17 cellular contexts compared by ENCODE assay signal in the genomic region with DNA sequence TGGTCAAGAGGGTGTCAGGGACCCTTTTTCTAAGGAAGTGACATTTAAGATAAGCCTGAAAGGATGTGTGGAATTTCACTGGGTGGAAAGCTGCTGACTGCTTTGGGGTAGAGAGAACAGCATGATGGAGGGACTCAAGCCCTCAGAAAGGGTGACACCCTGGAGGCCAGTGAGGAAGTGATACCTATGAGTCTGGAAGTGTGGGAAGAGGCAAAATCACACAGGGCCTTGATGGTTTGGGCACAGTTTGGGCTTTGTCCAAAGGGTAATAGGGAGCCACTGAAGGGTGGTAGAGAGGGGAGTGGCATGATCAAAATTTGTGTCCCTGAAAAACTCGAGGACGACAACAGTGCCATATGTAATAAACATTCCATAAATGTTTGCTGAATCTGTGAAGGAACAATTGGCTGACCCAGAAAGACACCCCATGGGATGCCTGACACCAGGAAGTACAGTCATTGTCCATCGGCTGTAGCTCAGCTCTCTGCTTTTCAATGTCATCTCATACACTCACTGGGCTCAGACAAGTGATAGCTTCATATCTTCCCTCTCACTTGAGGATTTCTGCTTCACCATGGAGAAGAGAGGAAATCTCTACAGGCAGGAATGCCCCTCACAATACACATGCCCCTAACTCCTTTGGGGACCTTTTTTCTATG. TPM values are rescaled to one million over a fixed set of nuclear protein-coding genes. Genes with fewer than 3 reads are reported as not detected.
DNase-seq lines count a peak whose midpoint lies in the region; ATAC-seq, FAIRE-seq and TF ChIP-seq lines count a peak whose summit lies in the region.
"Had no signal": no experiment of that assay in that cellular context is flagged by ENCODE, and none has a peak within 500 bp of the region (broad histone marks: within the 10 kb centered on the region; RNA-seq: fewer than 3 reads in every experiment).

No MANE protein-coding gene starts in this region.

- no peak overlapping the region for H3K4me2 ChIP-seq in GM12878 (ENCODE audit: control insufficient read depth, insufficient read depth)

- H3K9me3 Mint-ChIP-seq in activated CD4-positive, alpha-beta memory T cell treated with anti-CD3 and anti-CD28 coated beads for 36 hours: no peaks in the 10 kb centered on the region
- peaks cover 3% of the 10 kb centered on the region for H3K9me3 Mint-ChIP-seq in activated CD4-positive, alpha-beta memory T cell treated with anti-CD3 and anti-CD28 coated beads, Interleukin-2, amount 10 ng/mL, durations not matched to agents 7 days and 5 days
- H3K9me3 Mint-ChIP-seq in natural killer cell: no peaks in the 10 kb centered on the region
- H3K9me3 Mint-ChIP-seq: endodermal cell had no signal

- no peaks in the 10 kb centered on the region for H4K20me1 ChIP-seq in GM12878 (ENCODE audit: control insufficient read depth, insufficient read depth)

- no peak for DNase-seq in activated CD4-positive, alpha-beta memory T cell treated with anti-CD3 and anti-CD28 coated beads for 36 hours
- DNase-seq in activated CD4-positive, alpha-beta memory T cell treated with anti-CD3 and anti-CD28 coated beads, Interleukin-2, amount 10 ng/mL, durations not matched to agents 7 days and 5 days: no peak
- DNase-seq in GM12891 (ENCODE audit: insufficient read length, low spot score): no peak
- DNase-seq in GM12878 (ENCODE audit: low read depth, low spot score): no peak
- DNase-seq in natural killer cell: no peak
- no peak for DNase-seq in NCI-H1092 treated with DMSO at 0.1 percent for 48 hours (lab: John Stamatoyannopoulos, UW)
- DNase-seq in NCI-H1092 (lab: John Stamatoyannopoulos, UW): no peak
- DNase-seq in small intestine: no peak
- DNase-seq: endodermal cell, KBM-7, NCI-H446 treated with DMSO at 0.1 percent for 48 hours, PC-3, WERI-Rb-1 had no signal

- peaks cover 62% of the 10 kb centered on the region for H3K4me1 Mint-ChIP-seq in activated CD4-positive, alpha-beta memory T cell treated with anti-CD3 and anti-CD28 coated beads for 36 hours (ENCODE audit: low read depth)
- H3K4me1 Mint-ChIP-seq in activated CD4-positive, alpha-beta memory T cell treated with anti-CD3 and anti-CD28 coated beads, Interleukin-2, amount 10 ng/mL, durations not matched to agents 7 days and 5 days: peaks cover 49% of the 10 kb centered on the region
- H3K4me1 Mint-ChIP-seq in natural killer cell: peaks cover 50 to 51% of the 10 kb centered on the region in 2 donors

- WGBS in GM12878 (ENCODE audit: insufficient coverage, insufficient replicate concordance, low lambda C conversion rate, missing lambda C conversion rate): 78% methylated on average over 3 of the region's 3 CpGs
- WGBS in small intestine, 3 donors: 47 to 75% (median 58%) methylated on average over 3 of the region's 3 CpGs

- H3K27ac Mint-ChIP-seq in activated CD4-positive, alpha-beta memory T cell treated with anti-CD3 and anti-CD28 coated beads for 36 hours: peak overlapping the region; percentile 85
- no peak overlapping the region for H3K27ac Mint-ChIP-seq in activated CD4-positive, alpha-beta memory T cell treated with anti-CD3 and anti-CD28 coated beads, Interleukin-2, amount 10 ng/mL, durations not matched to agents 7 days and 5 days
- peak overlapping the region; percentile 85 to 92 for H3K27ac Mint-ChIP-seq in natural killer cell
- H3K27ac Mint-ChIP-seq: endodermal cell had no signal

- FAIRE-seq in GM12891 (lab: Jason Lieb, UNC) (no peak), GM12878 (lab: Jason Lieb, UNC) (no peak), small intestine (lab: Jason Lieb, UNC) (no peak)
- FAIRE-seq: bronchial epithelial cell, D721Med, H54 had no signal

- H3K27me3 Mint-ChIP-seq in activated CD4-positive, alpha-beta memory T cell treated with anti-CD3 and anti-CD28 coated beads for 36 hours: no peaks in the 10 kb centered on the region
- H3K27me3 Mint-ChIP-seq in activated CD4-positive, alpha-beta memory T cell treated with anti-CD3 and anti-CD28 coated beads, Interleukin-2, amount 10 ng/mL, durations not matched to agents 7 days and 5 days: no peaks in the 10 kb centered on the region
- no peaks in the 10 kb centered on the region for H3K27me3 Mint-ChIP-seq in natural killer cell (ENCODE audit: low read depth in 2 of 2)

- H3K9me3 ChIP-seq in GM12878 (replicated peaks; ENCODE audit: control insufficient read depth, insufficient read depth, low read length) (no peaks in the 10 kb centered on the region), small intestine (ENCODE audit: control insufficient read depth, low read depth) (no peaks in the 10 kb centered on the region)

- no peak for TF ChIP-seq RAD21 in GM12878 (IDR thresholded peaks at IDR 0.05; ENCODE audit: insufficient read depth, low read depth, low read length)

- intact Hi-C loops in activated CD4-positive, alpha-beta memory T cell treated with anti-CD3 and anti-CD28 coated beads for 36 hours (cut with micrococcal nuclease): no loop called here
- intact Hi-C loops in GM12878 (cut with micrococcal nuclease; ENCODE audit: unreplicated experiment): no loop called here
- intact Hi-C loops in natural killer cell (cut with micrococcal nuclease): no loop called here

- RAD21 ChIA-PET in GM12878 (lab: Charles Lee; ENCODE audit: unreplicated experiment): interaction anchor here (0.7 kb wide), 1 partner anchor 39 kb away, joined by 3 read pairs; no protein-coding TSS in a partner anchor

- H3K4me1 ChIP-seq in GM12878 (ENCODE audit: control insufficient read depth, insufficient read depth, low read length): peaks cover 10% of the 10 kb centered on the region
- peaks cover 0 to 5% of the 10 kb centered on the region in 2 donors for H3K4me1 ChIP-seq in small intestine (ENCODE audit: control insufficient read depth in 2 of 2, insufficient read depth in 1 of 2, low read depth in 1 of 2, low read length in 1 of 2)

- SMC1A ChIA-PET in GM12878 (lab: Charles Lee; ENCODE audit: uncharacterized antibody, unreplicated experiment): interaction anchor here (1.4 to 1.6 kb wide), 2 partner anchors 8 to 10 kb away, joined by 5 to 7 read pairs; no protein-coding TSS in a partner anchor

- no peak overlapping the region; the same call in 1 of the 2 replicates for H2AFZ ChIP-seq in GM12878 (ENCODE audit: control insufficient read depth, low read depth, low read length)

- H3K9ac ChIP-seq in GM12878 (ENCODE audit: control insufficient read depth, insufficient read depth, low read length): no peak overlapping the region

- no TSS peak for BruUV-seq in GM12878 (replicated peaks; lab: Mats Ljungman, UMichigan)

- H3K36me3 ChIP-seq in GM12878 (ENCODE audit: control insufficient read depth in 2 of 2, insufficient read depth in 2 of 2, low read length in 1 of 2) (no peaks in the 10 kb centered on the region), small intestine (ENCODE audit: control insufficient read depth in 2 of 2, insufficient read depth in 2 of 2, low read length in 2 of 2) (no peaks in the 10 kb centered on the region)
- H3K36me3 ChIP-seq: WERI-Rb-1 had no signal

- H3K4me3 ChIP-seq in GM12878 (no peak overlapping the region), small intestine (ENCODE audit: low read depth in 1 of 2, low read length in 2 of 2) (no peak overlapping the region)
- H3K4me3 ChIP-seq: SK-N-MC had no signal

- no peak for TF ChIP-seq POLR2A in GM12891 (IDR thresholded peaks at IDR 0.05; ENCODE audit: low read depth, low read length)
- TF ChIP-seq POLR2A in GM12878 (IDR thresholded peaks at IDR 0.05; ENCODE audit: low read depth, low read length): no peak

- no peak for TF ChIP-seq EP300 in GM12878 (IDR thresholded peaks at IDR 0.05; ENCODE audit: borderline replicate concordance in 1 of 2, control insufficient read depth in 1 of 2, low read depth in 2 of 2, low read length in 2 of 2)

- H3K4me3 Mint-ChIP-seq in activated CD4-positive, alpha-beta memory T cell treated with anti-CD3 and anti-CD28 coated beads for 36 hours: peak overlapping the region; percentile 4
- no peak overlapping the region for H3K4me3 Mint-ChIP-seq in activated CD4-positive, alpha-beta memory T cell treated with anti-CD3 and anti-CD28 coated beads, Interleukin-2, amount 10 ng/mL, durations not matched to agents 7 days and 5 days
- H3K4me3 Mint-ChIP-seq in natural killer cell: peak overlapping the region; percentile 81
- H3K4me3 Mint-ChIP-seq: endodermal cell had no signal

- TF ChIP-seq CTCF in GM12878 (IDR thresholded peaks at IDR 0.05 in 2 of 3, conservative IDR thresholded peaks at IDR 0.05 in 1 of 3; ENCODE audit: control insufficient read depth in 2 of 3, extremely low read depth in 1 of 3, insufficient read depth in 1 of 3, low read depth in 3 of 3, low read length in 3 of 3) (no peak), natural killer cell (IDR thresholded peaks at IDR 0.05) (no peak)

- CTCF ChIA-PET in activated CD4-positive, alpha-beta memory T cell treated with anti-CD3 and anti-CD28 coated beads for 36 hours (lab: Charles Lee): interaction anchor here (0.5 to 1.5 kb wide), 4 partner anchors 9 to 1764 kb away, joined by 3 read pairs; no protein-coding TSS in a partner anchor
- CTCF ChIA-PET in activated CD4-positive, alpha-beta memory T cell treated with anti-CD3 and anti-CD28 coated beads, Interleukin-2, amount 10 ng/mL, durations not matched to agents 7 days and 5 days (lab: Charles Lee): no interaction called here
- CTCF ChIA-PET in GM12878 (lab: Yijun Ruan, JAX): interaction anchor here (1.3 to 1.5 kb wide), 2 partner anchors 13 to 36 kb away, joined by 3 to 4 read pairs; no protein-coding TSS in a partner anchor

- in situ Hi-C loops in GM12878 (cut with MboI): no loop called here

- H3K36me3 Mint-ChIP-seq in activated CD4-positive, alpha-beta memory T cell treated with anti-CD3 and anti-CD28 coated beads for 36 hours: peaks cover 4% of the 10 kb centered on the region
- H3K36me3 Mint-ChIP-seq in activated CD4-positive, alpha-beta memory T cell treated with anti-CD3 and anti-CD28 coated beads, Interleukin-2, amount 10 ng/mL, durations not matched to agents 7 days and 5 days (ENCODE audit: low read depth): peaks cover 53% of the 10 kb centered on the region
- no peaks in the 10 kb centered on the region for H3K36me3 Mint-ChIP-seq in natural killer cell

- H3K27me3 ChIP-seq in GM12878 (replicated peaks in 1 of 2; ENCODE audit: control insufficient read depth in 2 of 2, insufficient read depth in 2 of 2, low read length in 1 of 2) (no peaks in the 10 kb centered on the region), small intestine (ENCODE audit: control insufficient read depth in 2 of 2, insufficient read depth in 2 of 2, low read length in 2 of 2) (no peaks in the 10 kb centered on the region)

- no peaks in the 10 kb centered on the region for H3K79me2 ChIP-seq in GM12878 (ENCODE audit: control insufficient read depth, insufficient read depth, low read length)

- ATAC-seq in GM12878 (no peak), natural killer cell (peak; percentile 12 to 24 (median 18))
- ATAC-seq: PC-3 had no signal

- POLR2A ChIA-PET in activated CD4-positive, alpha-beta memory T cell treated with anti-CD3 and anti-CD28 coated beads for 36 hours (lab: Charles Lee): interaction anchor here (1.4 to 1.8 kb wide), 3 partner anchors 12 to 21 kb away, joined by 4 to 9 read pairs (median 6); a partner anchor contains a TSS
- POLR2A ChIA-PET in activated CD4-positive, alpha-beta memory T cell treated with anti-CD3 and anti-CD28 coated beads, Interleukin-2, amount 10 ng/mL, durations not matched to agents 7 days and 5 days (lab: Charles Lee): interaction anchor here (0.6 to 1.0 kb wide), 2 partner anchors 21 to 41 kb away, joined by 3 to 4 read pairs; a partner anchor contains a TSS
- POLR2A ChIA-PET in GM12878 (lab: Charles Lee): no interaction called here

- no peak overlapping the region for H3K27ac ChIP-seq in GM12878 (ENCODE audit: control insufficient read depth, insufficient read depth)
- H3K27ac ChIP-seq in small intestine (ENCODE audit: low read depth in 1 of 2, low read length in 1 of 2): no peak overlapping the region
- H3K27ac ChIP-seq: SK-N-MC, WERI-Rb-1 had no signal

RNA-seq across cellular contexts. Expression of a gene that starts 21.3 kb away (rescaled TPM):
- 1 to 10 TPM; 7.8 to 8.6 TPM for total RNA-seq in activated CD4-positive, alpha-beta memory T cell treated with anti-CD3 and anti-CD28 coated beads for 36 hours
- 10 to 100 TPM; 13.2 TPM for total RNA-seq in activated CD4-positive, alpha-beta memory T cell treated with anti-CD3 and anti-CD28 coated beads, Interleukin-2, amount 10 ng/mL, durations not matched to agents 7 days and 5 days
- 0.58 TPM for polyA plus RNA-seq in GM12891 (2012; ENCODE audit: low read depth, missing spikeins)
- 0.47 TPM in 1 of 2 replicates, not detected in the other for total RNA-seq in GM12878 (2013; cell fraction: nucleolus; rRNA removed)
- total RNA-seq in GM12878 (2014; rRNA removed) (0.06 and 0.11 TPM in 2 replicates), GM12878 (2014; rRNA removed; fragmentation: Illumina TruSeq; extraction: Trizol) (0.09 and 0.14 TPM in 2 replicates), GM12878 (2021) (0.19 and 0.21 TPM in 2 replicates), natural killer cell (10 to 100 TPM in 2 of 3 donors, 1 to 10 TPM in 1; 9.3 to 13.8 (median 13.4) TPM)
- polyA plus RNA-seq in GM12878 (2011; ENCODE audit: low read depth): 0.14 TPM
- polyA plus RNA-seq in GM12878 (2011; rRNA removed) (0.10 and 0.11 TPM in 2 replicates), GM12878 (2014; fragmentation: Illumina TruSeq; extraction: Trizol) (0.13 and 0.21 TPM in 2 replicates), GM12878 (2014; fragmentation: Nextera tagmentation; extraction: Ambion mirVana) (under 1 TPM; 0.04 to 0.11 TPM), GM12878 (2014; rRNA removed) (0.04 and 0.24 TPM in 2 replicates), GM12878 (2016; fragmentation: Nextera tagmentation; extraction: Ambion mirVana) (under 1 TPM in 1 of 2 experiments, not detected in 1; 0.05 TPM), small intestine (1 to 10 TPM in 1 of 3 donors, under 1 TPM in 1, not detected in 1; 0.70 to 1.1 TPM)
- polyA plus RNA-seq in GM12878 (2011; cell fraction: cytosol; rRNA removed): 0.01 and 0.03 TPM in 2 replicates
- polyA plus RNA-seq in GM12878 (2011; cell fraction: nucleus; rRNA removed): 0.09 and 0.15 TPM in 2 replicates
- polyA plus RNA-seq in GM12878 (2012): 0.13 and 0.22 TPM in 2 replicates
- polyA minus RNA-seq in GM12878 (2011; rRNA and poly(A)+ RNA removed): 0.10 and 0.15 TPM in 2 replicates
- not detected in 2 replicates for polyA minus RNA-seq in GM12878 (2011; cell fraction: cytosol; rRNA and poly(A)+ RNA removed)
- 0.10 and 0.12 TPM in 2 replicates for polyA minus RNA-seq in GM12878 (2011; cell fraction: nucleus; rRNA and poly(A)+ RNA removed)
- total RNA-seq: bronchial epithelial cell, endodermal cell had no signal

RNA-seq across cellular contexts. Expression of a gene that starts 35.1 kb away (rescaled TPM):
- 10 to 100 TPM; 81.8 to 83.1 TPM for total RNA-seq in activated CD4-positive, alpha-beta memory T cell treated with anti-CD3 and anti-CD28 coated beads for 36 hours
- total RNA-seq in activated CD4-positive, alpha-beta memory T cell treated with anti-CD3 and anti-CD28 coated beads, Interleukin-2, amount 10 ng/mL, durations not matched to agents 7 days and 5 days: 100 to 1,000 TPM; 121 TPM
- 77.5 TPM for polyA plus RNA-seq in GM12891 (2012; ENCODE audit: low read depth, missing spikeins)
- total RNA-seq in GM12878 (2013; cell fraction: nucleolus; rRNA removed): 34.7 and 35.4 TPM in 2 replicates
- total RNA-seq in GM12878 (2014; rRNA removed) (71.2 and 73.9 TPM in 2 replicates), GM12878 (2014; rRNA removed; fragmentation: Illumina TruSeq; extraction: Trizol) (65.1 and 66.2 TPM in 2 replicates), GM12878 (2021) (77.0 and 77.7 TPM in 2 replicates), natural killer cell (10 to 100 TPM; 81.5 to 89.1 (median 83.4) TPM)
- polyA plus RNA-seq in GM12878 (2011; ENCODE audit: low read depth): 28.1 TPM
- polyA plus RNA-seq in GM12878 (2011; rRNA removed) (86.5 and 100 TPM in 2 replicates), GM12878 (2014; fragmentation: Illumina TruSeq; extraction: Trizol) (61.5 and 79.2 TPM in 2 replicates), GM12878 (2014; fragmentation: Nextera tagmentation; extraction: Ambion mirVana) (100 to 1,000 TPM in 1 of 2 experiments, 10 to 100 TPM in 1; 99.3 to 133 TPM), GM12878 (2014; rRNA removed) (69.1 and 71.4 TPM in 2 replicates), GM12878 (2016; fragmentation: Nextera tagmentation; extraction: Ambion mirVana) (100 to 1,000 TPM; 124 TPM), small intestine (10 to 100 TPM; 70.2 to 83.5 (median 74.3) TPM)
- 73.8 and 90.9 TPM in 2 replicates for polyA plus RNA-seq in GM12878 (2011; cell fraction: cytosol; rRNA removed)
- polyA plus RNA-seq in GM12878 (2011; cell fraction: nucleus; rRNA removed): 56.3 and 61.4 TPM in 2 replicates
- polyA plus RNA-seq in GM12878 (2012): 59.7 and 63.6 TPM in 2 replicates
- polyA minus RNA-seq in GM12878 (2011; rRNA and poly(A)+ RNA removed): 37.5 and 54.1 TPM in 2 replicates
- 10.6 and 19.2 TPM in 2 replicates for polyA minus RNA-seq in GM12878 (2011; cell fraction: cytosol; rRNA and poly(A)+ RNA removed)
- polyA minus RNA-seq in GM12878 (2011; cell fraction: nucleus; rRNA and poly(A)+ RNA removed): 14.1 and 19.7 TPM in 2 replicates

RNA-seq across cellular contexts. Expression of a gene that starts 40.9 kb away (rescaled TPM):
- 10 to 100 TPM; 53.9 to 56.6 TPM for total RNA-seq in activated CD4-positive, alpha-beta memory T cell treated with anti-CD3 and anti-CD28 coated beads for 36 hours
- 10 to 100 TPM; 61.5 to 64.9 TPM for total RNA-seq in activated CD4-positive, alpha-beta memory T cell treated with anti-CD3 and anti-CD28 coated beads, Interleukin-2, amount 10 ng/mL, durations not matched to agents 7 days and 5 days
- polyA plus RNA-seq in GM12891 (2012; ENCODE audit: low read depth, missing spikeins): 26.7 TPM
- 45.6 and 47.2 TPM in 2 replicates for total RNA-seq in GM12878 (2013; cell fraction: nucleolus; rRNA removed)
- total RNA-seq in GM12878 (2014; rRNA removed): 41.9 and 42.7 TPM in 2 replicates
- 42.5 and 45.8 TPM in 2 replicates for total RNA-seq in GM12878 (2014; rRNA removed; fragmentation: Illumina TruSeq; extraction: Trizol)
- total RNA-seq in GM12878 (2021): 39.7 and 41.8 TPM in 2 replicates
- 23.0 TPM for polyA plus RNA-seq in GM12878 (2011; ENCODE audit: low read depth)
- 81.4 and 89.1 TPM in 2 replicates for polyA plus RNA-seq in GM12878 (2011; rRNA removed)
- 71.6 and 81.5 TPM in 2 replicates for polyA plus RNA-seq in GM12878 (2011; cell fraction: cytosol; rRNA removed)
- 60.9 and 66.0 TPM in 2 replicates for polyA plus RNA-seq in GM12878 (2011; cell fraction: nucleus; rRNA removed)
- polyA plus RNA-seq in GM12878 (2012): 31.3 and 34.4 TPM in 2 replicates
- 56.2 and 57.8 TPM in 2 replicates for polyA plus RNA-seq in GM12878 (2014; fragmentation: Illumina TruSeq; extraction: Trizol)
- polyA plus RNA-seq in GM12878 (2014; fragmentation: Nextera tagmentation; extraction: Ambion mirVana): 10 to 100 TPM; 63.3 to 66.0 TPM
- 44.9 and 47.2 TPM in 2 replicates for polyA plus RNA-seq in GM12878 (2014; rRNA removed)
- 10 to 100 TPM; 43.3 to 54.5 TPM for polyA plus RNA-seq in GM12878 (2016; fragmentation: Nextera tagmentation; extraction: Ambion mirVana)
- polyA minus RNA-seq in GM12878 (2011; rRNA and poly(A)+ RNA removed): 115 and 172 TPM in 2 replicates
- 28.7 and 32.7 TPM in 2 replicates for polyA minus RNA-seq in GM12878 (2011; cell fraction: cytosol; rRNA and poly(A)+ RNA removed)
- polyA minus RNA-seq in GM12878 (2011; cell fraction: nucleus; rRNA and poly(A)+ RNA removed): 30.7 and 45.1 TPM in 2 replicates
- total RNA-seq in natural killer cell: 10 to 100 TPM; 15.8 to 24.3 (median 18.5) TPM
- polyA plus RNA-seq in small intestine: 10 to 100 TPM in 1 of 3 donors, 1 to 10 TPM in 2; 9.2 to 13.1 (median 9.5) TPM

RNA-seq across cellular contexts. Expression of a gene that starts 41.3 kb away (rescaled TPM):
- 100 to 1,000 TPM in 1 of 2 experiments, 10 to 100 TPM in 1; 99.7 to 101 TPM for total RNA-seq in activated CD4-positive, alpha-beta memory T cell treated with anti-CD3 and anti-CD28 coated beads for 36 hours
- 10 to 100 TPM; 91.9 to 95.4 TPM for total RNA-seq in activated CD4-positive, alpha-beta memory T cell treated with anti-CD3 and anti-CD28 coated beads, Interleukin-2, amount 10 ng/mL, durations not matched to agents 7 days and 5 days
- 30.3 TPM for polyA plus RNA-seq in GM12891 (2012; ENCODE audit: low read depth, missing spikeins)
- total RNA-seq in GM12878 (2013; cell fraction: nucleolus; rRNA removed): 18.8 and 19.4 TPM in 2 replicates
- total RNA-seq in GM12878 (2014; rRNA removed) (57.3 and 63.1 TPM in 2 replicates), GM12878 (2014; rRNA removed; fragmentation: Illumina TruSeq; extraction: Trizol) (67.9 and 71.6 TPM in 2 replicates), GM12878 (2021) (59.4 and 61.2 TPM in 2 replicates), natural killer cell (1 to 10 TPM; 1.5 to 2.9 (median 2.0) TPM)
- polyA plus RNA-seq in GM12878 (2011; ENCODE audit: low read depth): 20.0 TPM
- polyA plus RNA-seq in GM12878 (2011; rRNA removed) (87.6 and 108 TPM in 2 replicates), GM12878 (2014; fragmentation: Illumina TruSeq; extraction: Trizol) (98.7 and 113 TPM in 2 replicates), GM12878 (2014; fragmentation: Nextera tagmentation; extraction: Ambion mirVana) (10 to 100 TPM; 70.9 to 75.2 TPM), GM12878 (2014; rRNA removed) (58.3 and 60.8 TPM in 2 replicates), GM12878 (2016; fragmentation: Nextera tagmentation; extraction: Ambion mirVana) (100 to 1,000 TPM; 120 to 122 TPM), small intestine (10 to 100 TPM in 2 of 3 donors, 1 to 10 TPM in 1; 4.3 to 26.6 (median 12.7) TPM)
- 66.6 and 74.8 TPM in 2 replicates for polyA plus RNA-seq in GM12878 (2011; cell fraction: cytosol; rRNA removed)
- polyA plus RNA-seq in GM12878 (2011; cell fraction: nucleus; rRNA removed): 37.8 and 38.0 TPM in 2 replicates
- polyA plus RNA-seq in GM12878 (2012): 19.8 and 28.8 TPM in 2 replicates
- polyA minus RNA-seq in GM12878 (2011; rRNA and poly(A)+ RNA removed): 55.3 and 61.1 TPM in 2 replicates
- polyA minus RNA-seq in GM12878 (2011; cell fraction: cytosol; rRNA and poly(A)+ RNA removed): 31.7 and 35.6 TPM in 2 replicates
- 11.7 and 18.3 TPM in 2 replicates for polyA minus RNA-seq in GM12878 (2011; cell fraction: nucleus; rRNA and poly(A)+ RNA removed)

Comparison
In these comparisons a context has a peak if more than half of its experiments do, and no peak if none do; other contexts are left out.
1. RNA of a gene that starts 21.3 kb away (total RNA-seq): 9.3 to 13.8 TPM in natural killer cell, 13.2 TPM in activated CD4-positive, alpha-beta memory T cell treated with anti-CD3 and anti-CD28 coated beads, Interleukin-2, amount 10 ng/mL, durations not matched to agents 7 days and 5 days and 7.8 to 8.6 TPM in activated CD4-positive, alpha-beta memory T cell treated with anti-CD3 and anti-CD28 coated beads for 36 hours; 0.06 to 0.47 TPM in GM12878; every median in the first group is over 4 times any median in the second.